10 cellular contexts compared by ENCODE assay signal in genomic region chr6:125910518-125910917, GRCh38. TPM values are rescaled to one million over a fixed set of nuclear protein-coding genes. Genes with fewer than 3 reads are reported as not detected.
DNase-seq lines count a peak whose midpoint lies in the region; ATAC-seq and TF ChIP-seq lines count a peak whose summit lies in the region.
"Had no signal": no experiment of that assay in that cellular context is flagged by ENCODE, and none has a peak within 500 bp of the region (broad histone marks: within the 10 kb centered on the region; RNA-seq: fewer than 3 reads in every experiment).

No MANE protein-coding gene starts in this region.

- H3K9me3 ChIP-seq in ovary = no peaks in the 10 kb centered on the region
- no peaks in the 10 kb centered on the region for H3K9me3 ChIP-seq in left ventricle myocardium inferior (replicated peaks)

- TF ChIP-seq EP300 in ovary (IDR thresholded peaks at IDR 0.05) = no peak

- H3K27me3 ChIP-seq in ovary (no peaks in the 10 kb centered on the region), left ventricle myocardium inferior (ENCODE audit: low read depth) (no peaks in the 10 kb centered on the region)

- peak overlapping the region; percentile 37 for H3K27ac Mint-ChIP-seq in activated CD8-positive, alpha-beta memory T cell treated with anti-CD3 and anti-CD28 coated beads, Interleukin-2, amount 10 ng/mL, durations not matched to agents 7 days and 5 days
- H3K27ac Mint-ChIP-seq in activated CD8-positive, alpha-beta T cell treated with anti-CD3 and anti-CD28 coated beads for 36 hours = peak overlapping the region; percentile 69
- H3K27ac Mint-ChIP-seq in stimulated activated memory B cell treated with anti-CD40 and anti-IgM and Interleukin-4, amounts not matched to agents 10 μg/mL and 1 μg/mL and 100 μg/mL, for 72 hours = peak overlapping the region; percentile 33

- H3K4me3 ChIP-seq in ovary (no peak overlapping the region), left ventricle myocardium inferior (no peak overlapping the region)

- CTCF ChIA-PET in activated CD8-positive, alpha-beta memory T cell treated with anti-CD3 and anti-CD28 coated beads, Interleukin-2, amount 10 ng/mL, durations not matched to agents 7 days and 5 days (lab: Charles Lee) = interaction anchor here (1.1 to 1.4 kb wide), 5 partner anchors 8 to 46 kb away, joined by 3 to 5 read pairs (median 3); partner anchors contain the start of gene HINT3
- CTCF ChIA-PET in activated CD8-positive, alpha-beta T cell treated with anti-CD3 and anti-CD28 coated beads for 36 hours (lab: Charles Lee) = interaction anchor here (0.9 to 2.5 kb wide), 6 partner anchors 9 to 64 kb away, joined by 3 to 14 read pairs (median 4); partner anchors contain the start of gene HINT3

- H3K36me3 Mint-ChIP-seq in activated CD8-positive, alpha-beta memory T cell treated with anti-CD3 and anti-CD28 coated beads, Interleukin-2, amount 10 ng/mL, durations not matched to agents 7 days and 5 days = peaks cover 25% of the 10 kb centered on the region
- peaks cover 30% of the 10 kb centered on the region for H3K36me3 Mint-ChIP-seq in activated CD8-positive, alpha-beta T cell treated with anti-CD3 and anti-CD28 coated beads for 36 hours (ENCODE audit: low read depth)
- H3K36me3 Mint-ChIP-seq in stimulated activated memory B cell treated with anti-CD40 and anti-IgM and Interleukin-4, amounts not matched to agents 10 μg/mL and 1 μg/mL and 100 μg/mL, for 72 hours = peaks cover 32% of the 10 kb centered on the region

- H3K4me1 ChIP-seq in ovary (ENCODE audit: insufficient read depth) (no peaks in the 10 kb centered on the region), left ventricle myocardium inferior (no peaks in the 10 kb centered on the region)
- H3K4me1 ChIP-seq: parathyroid adenoma had no signal

- H3K27ac ChIP-seq in ovary (no peak overlapping the region), left ventricle myocardium inferior (replicated peaks) (no peak overlapping the region)
- H3K27ac ChIP-seq: parathyroid adenoma had no signal

- TF ChIP-seq CTCF in activated CD8-positive, alpha-beta T cell treated with anti-CD3 and anti-CD28 coated beads for 36 hours (IDR thresholded peaks at IDR 0.05) = no peak
- TF ChIP-seq CTCF in ovary (IDR thresholded peaks at IDR 0.05) (no peak), left ventricle myocardium inferior (IDR thresholded peaks at IDR 0.05; ENCODE audit: borderline replicate concordance) (no peak)

- peak; percentile 91 for ATAC-seq in activated CD8-positive, alpha-beta memory T cell treated with anti-CD3 and anti-CD28 coated beads, Interleukin-2, amount 10 ng/mL, durations not matched to agents 7 days and 5 days
- peak; percentile 99 for ATAC-seq in HG02943 (IDR thresholded peaks at IDR 0.05; ENCODE audit: low read depth, unreplicated experiment)
- peak; percentile 94 for ATAC-seq in activated CD8-positive, alpha-beta T cell treated with anti-CD3 and anti-CD28 coated beads for 36 hours
- ATAC-seq in stimulated activated memory B cell treated with anti-CD40 and anti-IgM and Interleukin-4, amounts not matched to agents 10 μg/mL and 1 μg/mL and 100 μg/mL, for 72 hours = peak; percentile 67
- ATAC-seq in Right ventricle myocardium inferior = no peak

- WGBS in ovary, 3 donors = 65 to 73% (median 68%) methylated on average over 3 of the region's 3 CpGs

- TF ChIP-seq POLR2A in ovary (IDR thresholded peaks at IDR 0.05) = no peak

- no peaks in the 10 kb centered on the region for H3K9me3 Mint-ChIP-seq in activated CD8-positive, alpha-beta memory T cell treated with anti-CD3 and anti-CD28 coated beads, Interleukin-2, amount 10 ng/mL, durations not matched to agents 7 days and 5 days (ENCODE audit: low read depth)
- H3K9me3 Mint-ChIP-seq in activated CD8-positive, alpha-beta T cell treated with anti-CD3 and anti-CD28 coated beads for 36 hours = no peaks in the 10 kb centered on the region
- no peaks in the 10 kb centered on the region for H3K9me3 Mint-ChIP-seq in stimulated activated memory B cell treated with anti-CD40 and anti-IgM and Interleukin-4, amounts not matched to agents 10 μg/mL and 1 μg/mL and 100 μg/mL, for 72 hours
- H3K9me3 Mint-ChIP-seq: brain had no signal

- intact Hi-C loops in activated CD8-positive, alpha-beta T cell treated with anti-CD3 and anti-CD28 coated beads for 36 hours (cut with micrococcal nuclease) = no loop called here
- intact Hi-C loops in ovary (cut with DNase I) (no loop called here), left ventricle myocardium inferior (cut with micrococcal nuclease) (no loop called here), Right ventricle myocardium inferior (cut with DNase I) (no loop called here)

- H3K4me3 Mint-ChIP-seq in activated CD8-positive, alpha-beta memory T cell treated with anti-CD3 and anti-CD28 coated beads, Interleukin-2, amount 10 ng/mL, durations not matched to agents 7 days and 5 days = no peak overlapping the region
- H3K4me3 Mint-ChIP-seq in activated CD8-positive, alpha-beta T cell treated with anti-CD3 and anti-CD28 coated beads for 36 hours = no peak overlapping the region
- no peak overlapping the region for H3K4me3 Mint-ChIP-seq in stimulated activated memory B cell treated with anti-CD40 and anti-IgM and Interleukin-4, amounts not matched to agents 10 μg/mL and 1 μg/mL and 100 μg/mL, for 72 hours
- H3K4me3 Mint-ChIP-seq: brain had no signal

- DNase-seq in activated CD8-positive, alpha-beta memory T cell treated with anti-CD3 and anti-CD28 coated beads, Interleukin-2, amount 10 ng/mL, durations not matched to agents 7 days and 5 days = no peak
- DNase-seq in activated CD8-positive, alpha-beta memory T cell treated with anti-CD3 and anti-CD28 coated beads, Interleukin-2, amount 50 U/mL, for 4 hours = no peak
- peak; percentile 40 for DNase-seq in activated CD8-positive, alpha-beta T cell treated with anti-CD3 and anti-CD28 coated beads for 36 hours
- DNase-seq in ovary = no peak
- DNase-seq in left ventricle myocardium inferior = no peak
- DNase-seq in Right ventricle myocardium inferior (ENCODE audit: missing footprints) = no peak

- H3K27me3 Mint-ChIP-seq in activated CD8-positive, alpha-beta memory T cell treated with anti-CD3 and anti-CD28 coated beads, Interleukin-2, amount 10 ng/mL, durations not matched to agents 7 days and 5 days = no peaks in the 10 kb centered on the region
- no peaks in the 10 kb centered on the region for H3K27me3 Mint-ChIP-seq in activated CD8-positive, alpha-beta T cell treated with anti-CD3 and anti-CD28 coated beads for 36 hours
- H3K27me3 Mint-ChIP-seq in stimulated activated memory B cell treated with anti-CD40 and anti-IgM and Interleukin-4, amounts not matched to agents 10 μg/mL and 1 μg/mL and 100 μg/mL, for 72 hours = no peaks in the 10 kb centered on the region
- H3K27me3 Mint-ChIP-seq: brain had no signal

- peaks cover 31% of the 10 kb centered on the region for H3K4me1 Mint-ChIP-seq in activated CD8-positive, alpha-beta memory T cell treated with anti-CD3 and anti-CD28 coated beads, Interleukin-2, amount 10 ng/mL, durations not matched to agents 7 days and 5 days
- peaks cover 22% of the 10 kb centered on the region for H3K4me1 Mint-ChIP-seq in activated CD8-positive, alpha-beta T cell treated with anti-CD3 and anti-CD28 coated beads for 36 hours (ENCODE audit: low read depth)
- peaks cover 7% of the 10 kb centered on the region for H3K4me1 Mint-ChIP-seq in stimulated activated memory B cell treated with anti-CD40 and anti-IgM and Interleukin-4, amounts not matched to agents 10 μg/mL and 1 μg/mL and 100 μg/mL, for 72 hours

- H3K36me3 ChIP-seq in ovary (no peaks in the 10 kb centered on the region), left ventricle myocardium inferior (peaks cover 26% of the 10 kb centered on the region)

- POLR2A ChIA-PET in activated CD8-positive, alpha-beta T cell treated with anti-CD3 and anti-CD28 coated beads for 36 hours (lab: Charles Lee) = interaction anchor here (1.0 kb wide), 1 partner anchor 8 kb away, joined by 3 read pairs; no protein-coding TSS in a partner anchor

RNA-seq across cellular contexts. Expression of gene HINT3, which starts 46.1 kb away (rescaled TPM):
- total RNA-seq in activated CD8-positive, alpha-beta memory T cell treated with anti-CD3 and anti-CD28 coated beads, Interleukin-2, amount 10 ng/mL, durations not matched to agents 7 days and 5 days = 1 to 10 TPM; 8.7 to 9.3 TPM
- 1 to 10 TPM; 8.5 to 8.6 TPM for total RNA-seq in activated CD8-positive, alpha-beta T cell treated with anti-CD3 and anti-CD28 coated beads for 36 hours
- total RNA-seq in ovary = 10 to 100 TPM; 15.9 to 20.4 (median 19.3) TPM
- 10 to 100 TPM; 10.3 to 15.8 TPM for polyA plus RNA-seq in ovary
- 32.9 TPM for total RNA-seq in left ventricle myocardium inferior
- total RNA-seq in Right ventricle myocardium inferior = 34.8 TPM
